Comparison of ENCODE assay signal across 9 cellular contexts in the genomic region with DNA sequence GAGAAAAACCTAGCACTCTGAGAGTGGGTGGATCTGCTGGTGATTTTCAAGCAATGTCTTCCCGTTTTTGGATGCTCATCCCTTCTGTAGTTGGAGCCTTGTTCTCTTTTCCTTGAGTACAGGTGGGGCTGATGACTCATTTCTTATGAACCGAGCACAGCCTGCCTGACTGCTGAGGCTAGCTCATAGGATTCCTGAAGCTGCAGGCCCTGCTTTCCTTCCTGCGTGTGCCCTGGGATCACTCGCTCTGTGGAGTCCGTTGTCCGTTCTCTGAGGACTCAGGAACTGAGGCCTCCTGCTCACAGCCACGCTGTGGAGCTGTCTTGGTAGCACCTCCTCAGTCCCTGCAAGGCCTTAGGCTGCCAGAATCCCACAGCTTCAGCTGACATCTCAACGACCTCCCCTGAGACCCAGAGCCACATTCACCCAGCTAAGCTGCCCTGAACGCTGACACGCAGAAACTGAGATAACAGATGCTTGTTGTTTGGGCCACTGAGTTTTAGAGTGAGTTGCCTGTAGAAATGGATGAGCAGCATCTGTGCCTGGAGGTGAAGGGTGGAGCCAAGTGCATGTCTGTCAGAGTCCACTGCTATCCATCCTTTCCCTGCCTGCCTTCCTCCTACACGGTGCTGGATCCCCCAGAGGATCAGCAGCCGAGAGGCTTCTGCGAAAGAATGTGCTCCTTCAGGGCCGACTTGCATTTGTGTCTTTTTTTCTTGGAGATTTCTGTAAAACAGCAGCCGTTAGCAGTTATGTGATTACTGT.
A peak's percentile ranks its signal among the peaks of the same experiment; 100 is the strongest.
DNase-seq lines count a peak whose midpoint lies in the region; ATAC-seq and TF ChIP-seq lines count a peak whose summit lies in the region.
"Had no signal": no experiment of that assay in that cellular context is flagged by ENCODE, and none has a peak within 500 bp of the region (broad histone marks: within the 10 kb centered on the region; RNA-seq: fewer than 3 reads in every experiment).

No MANE protein-coding gene starts in this region.

- TF ChIP-seq CTCF in cardiac muscle cell (IDR thresholded peaks at IDR 0.05; ENCODE audit: low read depth, low read length) = no peak
- no peak for TF ChIP-seq CTCF in thoracic aorta (IDR thresholded peaks at IDR 0.05)

- peaks cover 45% of the 10 kb centered on the region for H3K4me1 ChIP-seq in cardiac muscle cell (ENCODE audit: low read depth)
- H3K4me1 ChIP-seq in thoracic aorta (ENCODE audit: control insufficient read depth in 1 of 2, low read depth in 2 of 2) = peaks cover 49 to 92% of the 10 kb centered on the region in 2 donors

- H3K27ac Mint-ChIP-seq in activated CD4-positive, alpha-beta T cell treated with anti-CD3 and anti-CD28 coated beads, Interleukin-2, amount 10 ng/mL, durations not matched to agents 7 days and 5 days = peak overlapping the region; percentile 88
- no peak overlapping the region for H3K27ac Mint-ChIP-seq in activated CD4-positive, alpha-beta memory T cell treated with anti-CD3 and anti-CD28 coated beads for 36 hours

- H3K27ac ChIP-seq in cardiac muscle cell (peak overlapping the region; percentile 5), thoracic aorta (peak overlapping the region; percentile 78 to 88)

- intact Hi-C loops in activated CD4-positive, alpha-beta memory T cell treated with anti-CD3 and anti-CD28 coated beads for 36 hours (cut with micrococcal nuclease) = loop anchor here (2.0 to 10.0 kb wide), 4 partner anchors 33 to 473 kb away; a partner anchor contains a TSS

- H3K4me3 Mint-ChIP-seq in activated CD4-positive, alpha-beta T cell treated with anti-CD3 and anti-CD28 coated beads, Interleukin-2, amount 10 ng/mL, durations not matched to agents 7 days and 5 days = peak overlapping the region; percentile 61
- H3K4me3 Mint-ChIP-seq in activated CD4-positive, alpha-beta memory T cell treated with anti-CD3 and anti-CD28 coated beads for 36 hours = peak overlapping the region; percentile 67

- H3K36me3 Mint-ChIP-seq in activated CD4-positive, alpha-beta T cell treated with anti-CD3 and anti-CD28 coated beads, Interleukin-2, amount 10 ng/mL, durations not matched to agents 7 days and 5 days (ENCODE audit: low read depth) = peaks cover 52% of the 10 kb centered on the region
- H3K36me3 Mint-ChIP-seq in activated CD4-positive, alpha-beta memory T cell treated with anti-CD3 and anti-CD28 coated beads for 36 hours = no peaks in the 10 kb centered on the region

- ATAC-seq in thoracic aorta (ENCODE audit: insufficient number of reproducible peaks, low FRiP score, low read depth) (peak; percentile 37), GM18907 (IDR thresholded peaks at IDR 0.05; ENCODE audit: unreplicated experiment) (no peak)

- H3K27me3 ChIP-seq in cardiac muscle cell (no peaks in the 10 kb centered on the region), thoracic aorta (replicated peaks; ENCODE audit: insufficient read depth) (no peaks in the 10 kb centered on the region)

- no peaks in the 10 kb centered on the region for H3K9me3 ChIP-seq in cardiac muscle cell (ENCODE audit: low read depth)
- no peaks in the 10 kb centered on the region for H3K9me3 ChIP-seq in thoracic aorta

- POLR2A ChIA-PET in activated CD4-positive, alpha-beta T cell treated with anti-CD3 and anti-CD28 coated beads, Interleukin-2, amount 10 ng/mL, durations not matched to agents 7 days and 5 days (lab: Charles Lee) = interaction anchor here (0.5 kb wide), 1 partner anchor 274 kb away, joined by 3 read pairs; no protein-coding TSS in a partner anchor
- POLR2A ChIA-PET in activated CD4-positive, alpha-beta memory T cell treated with anti-CD3 and anti-CD28 coated beads for 36 hours (lab: Charles Lee) = interaction anchor here (1.3 kb wide), 1 partner anchor 35 kb away, joined by 3 read pairs; no protein-coding TSS in a partner anchor

- H3K4me1 Mint-ChIP-seq in activated CD4-positive, alpha-beta T cell treated with anti-CD3 and anti-CD28 coated beads, Interleukin-2, amount 10 ng/mL, durations not matched to agents 7 days and 5 days = peaks cover 87% of the 10 kb centered on the region
- peaks cover 82% of the 10 kb centered on the region for H3K4me1 Mint-ChIP-seq in activated CD4-positive, alpha-beta memory T cell treated with anti-CD3 and anti-CD28 coated beads for 36 hours (ENCODE audit: low read depth)

- no peaks in the 10 kb centered on the region for H3K27me3 Mint-ChIP-seq in activated CD4-positive, alpha-beta T cell treated with anti-CD3 and anti-CD28 coated beads, Interleukin-2, amount 10 ng/mL, durations not matched to agents 7 days and 5 days
- no peaks in the 10 kb centered on the region for H3K27me3 Mint-ChIP-seq in activated CD4-positive, alpha-beta memory T cell treated with anti-CD3 and anti-CD28 coated beads for 36 hours

- H3K4me3 ChIP-seq in cardiac muscle cell = no peak overlapping the region
- H3K4me3 ChIP-seq in thoracic aorta = peak overlapping the region; percentile 63

- H3K36me3 ChIP-seq in cardiac muscle cell (no peaks in the 10 kb centered on the region), thoracic aorta (no peaks in the 10 kb centered on the region)

- H3K9me3 Mint-ChIP-seq in activated CD4-positive, alpha-beta T cell treated with anti-CD3 and anti-CD28 coated beads, Interleukin-2, amount 10 ng/mL, durations not matched to agents 7 days and 5 days = peaks cover 10% of the 10 kb centered on the region
- no peaks in the 10 kb centered on the region for H3K9me3 Mint-ChIP-seq in activated CD4-positive, alpha-beta memory T cell treated with anti-CD3 and anti-CD28 coated beads for 36 hours

- DNase-seq in activated CD4-positive, alpha-beta T cell treated with anti-CD3 and anti-CD28 coated beads, Interleukin-2, amount 10 ng/mL, durations not matched to agents 7 days and 5 days = no peak
- no peak for DNase-seq in activated CD4-positive, alpha-beta T cell treated with anti-CD3 and anti-CD28 coated beads for 48 hours
- peak; percentile 17 for DNase-seq in activated CD4-positive, alpha-beta memory T cell treated with anti-CD3 and anti-CD28 coated beads for 36 hours
- DNase-seq in cardiac muscle cell (ENCODE audit: low read depth in 1 of 2, low spot score in 1 of 2) (peak; percentile 47), thoracic aorta (ENCODE audit: low spot score) (no peak), mesenteric fat pad (ENCODE audit: low spot score) (no peak), hippocampal formation (lab: John Stamatoyannopoulos, UW) (no peak)
- DNase-seq: activated CD8-positive, alpha-beta memory T cell treated with anti-CD3 and anti-CD28 coated beads, Interleukin-2, amount 50 U/mL, for 4 hours had no signal

- CTCF ChIA-PET in activated CD4-positive, alpha-beta T cell treated with anti-CD3 and anti-CD28 coated beads, Interleukin-2, amount 10 ng/mL, durations not matched to agents 7 days and 5 days (lab: Charles Lee) = interaction anchor here (1.6 to 2.9 kb wide), 2 partner anchors 11 to 14 kb away, joined by 6 to 12 read pairs; no protein-coding TSS in a partner anchor
- CTCF ChIA-PET in activated CD4-positive, alpha-beta memory T cell treated with anti-CD3 and anti-CD28 coated beads for 36 hours (lab: Charles Lee) = interaction anchor here (1.2 kb wide), 2 partner anchors 15 to 42 kb away, joined by 3 to 4 read pairs; no protein-coding TSS in a partner anchor

Comparison
In these comparisons a context has a peak if more than half of its experiments do, and no peak if none do; other contexts are left out.
1. DNase-seq: peak in activated CD4-positive, alpha-beta memory T cell treated with anti-CD3 and anti-CD28 coated beads for 36 hours (single experiment) and cardiac muscle cell (2 of 2); none in activated CD4-positive, alpha-beta T cell treated with anti-CD3 and anti-CD28 coated beads, Interleukin-2, amount 10 ng/mL, durations not matched to agents 7 days and 5 days (single experiment), activated CD4-positive, alpha-beta T cell treated with anti-CD3 and anti-CD28 coated beads for 48 hours (single experiment), thoracic aorta (single experiment), mesenteric fat pad (single experiment) and hippocampal formation (0 of 2).